24 cellular contexts compared by ENCODE assay signal in the genomic region with DNA sequence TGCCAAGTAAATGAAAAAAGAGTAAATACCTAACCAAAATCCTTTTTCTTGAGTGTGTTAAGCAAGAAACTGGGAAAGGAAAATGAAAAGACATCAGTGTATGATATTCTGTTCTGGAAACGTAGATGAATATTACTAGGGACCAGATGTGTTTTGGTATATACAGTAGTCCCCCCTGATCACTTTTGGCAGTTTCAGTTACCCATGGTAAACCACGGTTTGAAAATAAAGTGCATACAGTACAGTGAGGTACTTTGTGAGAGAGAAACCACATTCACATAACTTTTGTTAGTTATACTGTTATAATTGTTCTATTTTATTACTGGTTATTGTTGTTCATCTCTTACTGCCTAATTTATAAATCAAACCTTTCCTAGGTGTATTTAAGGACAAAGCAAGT.
DNase-seq lines count a peak whose midpoint lies in the region; ATAC-seq and TF ChIP-seq lines count a peak whose summit lies in the region.
"Had no signal": no experiment of that assay in that cellular context is flagged by ENCODE, and none has a peak within 500 bp of the region (broad histone marks: within the 10 kb centered on the region; RNA-seq: fewer than 3 reads in every experiment).

No MANE protein-coding gene starts in this region.

- peak; percentile 63 for DNase-seq in MM.1S
- DNase-seq in NCI-H2227 (lab: John Stamatoyannopoulos, UW; ENCODE audit: unreplicated experiment) = no peak
- no peak for DNase-seq in left lung
- DNase-seq in cardiac septum (ENCODE audit: low spot score) = no peak
- no peak for DNase-seq in left cardiac atrium
- DNase-seq: activated CD4-positive, alpha-beta T cell treated with anti-CD3 and anti-CD28 coated beads, Interleukin-2, amount 50 U/mL, for 4 hours; activated naive CD4-positive, alpha-beta T cell; amygdala; caudate nucleus; dorsolateral prefrontal cortex; foreskin keratinocyte; GF-D8; natural killer cell; NCI-H1417 treated with DMSO at 0.1 percent for 48 hours; NCI-H2171; NCI-H748 treated with DMSO at 0.1 percent for 48 hours; PC-3; SHP77 treated with DMSO at 0.1 percent for 48 hours; stimulated activated naive CD4-positive, alpha-beta T cell; T-helper 1 cell had no signal

- H3K9me3 ChIP-seq in MM.1S (replicated peaks; ENCODE audit: insufficient read depth, low read length) (no peaks in the 10 kb centered on the region), left lung (no peaks in the 10 kb centered on the region)

- H3K4me2 ChIP-seq in MM.1S (ENCODE audit: low read depth, low read length) = peak overlapping the region; percentile 62

- H2AFZ ChIP-seq in MM.1S (ENCODE audit: low read length) = no peak overlapping the region

- H3K9me2 ChIP-seq in MM.1S (replicated peaks; ENCODE audit: insufficient read depth, low read length) = no peaks in the 10 kb centered on the region

- H3K79me2 ChIP-seq in MM.1S (ENCODE audit: low read length) = no peaks in the 10 kb centered on the region

- H3K4me3 ChIP-seq in MM.1S (ENCODE audit: low read length) (no peak overlapping the region), left lung (no peak overlapping the region)
- H3K4me3 ChIP-seq: dorsolateral prefrontal cortex had no signal

- intact Hi-C loops in left lung (cut with DNase I) (no loop called here), cardiac septum (cut with DNase I) (no loop called here), left cardiac atrium (cut with DNase I) (no loop called here)

- H4K20me1 ChIP-seq in MM.1S (ENCODE audit: insufficient read depth, low read length) = no peaks in the 10 kb centered on the region

- H3K27ac ChIP-seq in MM.1S (ENCODE audit: low read length) (peak overlapping the region; percentile 16; the same call in 1 of the 2 replicates), left lung (no peak overlapping the region)
- H3K27ac ChIP-seq: dorsolateral prefrontal cortex, foreskin keratinocyte had no signal

- H3K36me3 ChIP-seq in MM.1S (replicated peaks; ENCODE audit: insufficient read depth, low read length) = no peaks in the 10 kb centered on the region
- no peaks in the 10 kb centered on the region for H3K36me3 ChIP-seq in left lung

- H3K27me3 ChIP-seq in MM.1S (replicated peaks; ENCODE audit: insufficient read depth, low read length) (no peaks in the 10 kb centered on the region), left lung (no peaks in the 10 kb centered on the region)
- H3K27me3 ChIP-seq: foreskin keratinocyte had no signal

- H3K4me1 ChIP-seq in MM.1S (ENCODE audit: low read length) = peaks cover 44% of the 10 kb centered on the region
- peaks cover 0 to 6% of the 10 kb centered on the region in 2 donors for H3K4me1 ChIP-seq in left lung
- H3K4me1 ChIP-seq: foreskin keratinocyte had no signal

- ATAC-seq in GM18868 (IDR thresholded peaks at IDR 0.05; ENCODE audit: unreplicated experiment) (peak; percentile 60), GM21528 (IDR thresholded peaks at IDR 0.05; ENCODE audit: low FRiP score, unreplicated experiment) (peak; percentile 70), HG02943 (IDR thresholded peaks at IDR 0.05; ENCODE audit: low read depth, unreplicated experiment) (peak; percentile 46), left lung (no peak), left cardiac atrium (no peak)
- ATAC-seq: foreskin keratinocyte, HepG2, natural killer cell, PC-3 had no signal

- TF ChIP-seq CTCF in MM.1S (IDR thresholded peaks at IDR 0.05; ENCODE audit: low read length) = no peak
- TF ChIP-seq CTCF in left lung (IDR thresholded peaks at IDR 0.05) = no peak

- no peak overlapping the region for H3K9ac ChIP-seq in MM.1S (ENCODE audit: low read length)

- H3F3A ChIP-seq in MM.1S (ENCODE audit: insufficient read depth, low read length) = peaks cover 16% of the 10 kb centered on the region

Comparison
In these comparisons a context has a peak if more than half of its experiments do, and no peak if none do; other contexts are left out.
1. ATAC-seq: peak in GM18868 (single experiment), GM21528 (single experiment) and HG02943 (single experiment); none in left lung (single experiment) and left cardiac atrium (0 of 2).